1 cellular context compared by ENCODE assay signal in genomic region chr3:179542375-179542774, GRCh38.
TF ChIP-seq lines count a peak whose summit lies in the region.

No MANE protein-coding gene starts in this region.

TF ChIP-seq in K562, 482 proteins besides CTCF, POLR2A, EP300 and RAD21 (continues in another document):
- TF ChIP-seq RREB1 (CRISPR knock-in tag; IDR thresholded peaks at IDR 0.05): no peak
- no peak for TF ChIP-seq MYC (IDR thresholded peaks at IDR 0.05; ENCODE audit: low read depth, low read length)
- TF ChIP-seq MYC (CRISPR knock-in tag; IDR thresholded peaks at IDR 0.05; ENCODE audit: borderline replicate concordance, low read depth): no peak
- no peak for TF ChIP-seq ZNF253 (CRISPR knock-in tag; conservative IDR thresholded peaks at IDR 0.05)
- no peak for TF ChIP-seq CBFA2T2 (conservative IDR thresholded peaks at IDR 0.05)
- TF ChIP-seq STAT6 (CRISPR knock-in tag; IDR thresholded peaks at IDR 0.05): no peak
- TF ChIP-seq ZFP36 (IDR thresholded peaks at IDR 0.05; ENCODE audit: low read depth, low read length, partially characterized antibody): no peak
- TF ChIP-seq PRDM10 (IDR thresholded peaks at IDR 0.05; ENCODE audit: partially characterized antibody): no peak
- no peak for TF ChIP-seq NR1H2 (CRISPR knock-in tag; IDR thresholded peaks at IDR 0.05)
- no peak for TF ChIP-seq TCF15 (CRISPR knock-in tag; IDR thresholded peaks at IDR 0.05)
- no peak for TF ChIP-seq KDM5B (IDR thresholded peaks at IDR 0.05; ENCODE audit: insufficient replicate concordance, low read depth, low read length)
- no peak for TF ChIP-seq MXD1 (CRISPR knock-in tag; IDR thresholded peaks at IDR 0.05; ENCODE audit: borderline replicate concordance, poor library complexity, severe bottlenecking)
- TF ChIP-seq SIRT6 (IDR thresholded peaks at IDR 0.05; ENCODE audit: low read depth, low read length): no peak
- TF ChIP-seq THRB (CRISPR knock-in tag; conservative IDR thresholded peaks at IDR 0.05): 0 out of 2 replicates have a peak, but pooled peaks have one; percentile 23
- no peak for TF ChIP-seq DNMT1 (IDR thresholded peaks at IDR 0.05)
- TF ChIP-seq NEUROD1 (IDR thresholded peaks at IDR 0.05; ENCODE audit: borderline replicate concordance, low read depth, low read length, partially characterized antibody): no peak
- no peak for TF ChIP-seq HDAC3 (IDR thresholded peaks at IDR 0.05; ENCODE audit: borderline replicate concordance, partially characterized antibody)
- no peak for TF ChIP-seq E2F8 (IDR thresholded peaks at IDR 0.05; ENCODE audit: low read depth, partially characterized antibody)
- no peak for TF ChIP-seq GTF2B (IDR thresholded peaks at IDR 0.05; ENCODE audit: extremely low read depth, insufficient read length)
- no peak for TF ChIP-seq GATAD2A (IDR thresholded peaks at IDR 0.05)
- TF ChIP-seq U2AF2 (optimal IDR thresholded peaks at IDR 0.05; ENCODE audit: low read depth, low read length): no peak
- TF ChIP-seq ELF4 (CRISPR knock-in tag; IDR thresholded peaks at IDR 0.05): 0 out of 2 replicates have a peak, but pooled peaks have one; percentile 44
- TF ChIP-seq ESRRA (IDR thresholded peaks at IDR 0.05; ENCODE audit: borderline replicate concordance, low read depth): no peak
- TF ChIP-seq STAT5A (IDR thresholded peaks at IDR 0.05; ENCODE audit: borderline replicate concordance, low read length): no peak
- no peak for TF ChIP-seq BDP1 (IDR thresholded peaks at IDR 0.05; ENCODE audit: insufficient read depth, insufficient read length)
- TF ChIP-seq BRD4 (IDR thresholded peaks at IDR 0.05): no peak
- TF ChIP-seq ZBTB26 (CRISPR knock-in tag; IDR thresholded peaks at IDR 0.05): 0 out of 2 replicates have a peak, but pooled peaks have one; percentile 47
- TF ChIP-seq ZNF12 (CRISPR knock-in tag; IDR thresholded peaks at IDR 0.05): no peak
- TF ChIP-seq LCOR (CRISPR knock-in tag; IDR thresholded peaks at IDR 0.05): no peak
- no peak for TF ChIP-seq BCLAF1 (IDR thresholded peaks at IDR 0.05; ENCODE audit: borderline replicate concordance in 1 of 2, control insufficient read depth in 1 of 2, low read depth in 2 of 2, low read length in 1 of 2)
- TF ChIP-seq TFAP4 (CRISPR knock-in tag; IDR thresholded peaks at IDR 0.05; ENCODE audit: borderline replicate concordance): no peak
